Comparison of ENCODE assay signal across 22 cellular contexts in the genomic region with DNA sequence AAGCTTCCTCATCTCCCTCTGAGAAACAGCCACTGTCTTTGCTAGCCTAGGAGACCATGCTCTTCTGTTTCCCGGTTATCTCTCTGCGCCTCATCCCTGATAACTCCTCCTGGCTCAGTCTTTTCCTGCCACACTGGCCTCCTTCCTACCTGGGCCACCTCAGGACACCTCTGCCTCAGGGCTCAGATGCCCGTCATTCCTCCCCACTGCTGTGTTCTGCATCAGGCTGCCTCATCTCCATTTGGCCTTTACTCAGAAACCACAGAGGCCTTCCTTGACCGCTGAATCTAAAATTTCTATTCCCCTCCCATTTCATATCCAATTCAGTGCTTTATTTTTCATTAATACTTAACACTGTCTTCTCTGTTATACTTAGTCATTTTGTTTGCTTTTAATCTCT.
A peak's percentile ranks its signal among the peaks of the same experiment; 100 is the strongest.
DNase-seq lines count a peak whose midpoint lies in the region; ATAC-seq and TF ChIP-seq lines count a peak whose summit lies in the region.
"Had no signal": no experiment of that assay in that cellular context is flagged by ENCODE, and none has a peak within 500 bp of the region (broad histone marks: within the 10 kb centered on the region; RNA-seq: fewer than 3 reads in every experiment).

No MANE protein-coding gene starts in this region.

- no peak for ATAC-seq in T-cell (replicated peaks in 1 of 4)
- ATAC-seq: HCT116; natural killer cell treated with Interleukin-12 subunit alpha and Interleukin-12 subunit beta and Interleukin-15 and Interleukin-18, amount 100 ng/mL, for 72 hours; stimulated activated naive CD8-positive, alpha-beta T cell treated with anti-CD3 and anti-CD28 coated beads, Interleukin-15, amount 100 ng/mL, for 72 hours had no signal

- CTCF ChIA-PET in T-cell (lab: Charles Lee), result no interaction called here

- no peak overlapping the region for H2BK12ac ChIP-seq in trophoblast cell (ENCODE audit: low read length)

- no peak overlapping the region for H4K8ac ChIP-seq in trophoblast cell (ENCODE audit: low read depth, low read length)

- H3K79me2 ChIP-seq in trophoblast cell (ENCODE audit: control insufficient read depth, insufficient read depth, low read length, poor library complexity), result no peaks in the 10 kb centered on the region

- no peaks in the 10 kb centered on the region for H3K27me3 ChIP-seq in endodermal cell (ENCODE audit: control insufficient read depth, insufficient read depth, low read length, poor library complexity, severe bottlenecking)
- no peaks in the 10 kb centered on the region for H3K27me3 ChIP-seq in trophoblast cell (ENCODE audit: insufficient read depth, low read length)
- no peaks in the 10 kb centered on the region for H3K27me3 ChIP-seq in left ventricle myocardium inferior (ENCODE audit: low read depth)
- H3K27me3 ChIP-seq: esophagus squamous epithelium, tibial nerve had no signal

- H3K9me3 ChIP-seq in endodermal cell (ENCODE audit: control insufficient read depth, low read length) (no peaks in the 10 kb centered on the region), trophoblast cell (ENCODE audit: insufficient read depth, low read depth, low read length) (no peaks in the 10 kb centered on the region), left ventricle myocardium inferior (replicated peaks) (no peaks in the 10 kb centered on the region)
- H3K9me3 ChIP-seq: esophagus squamous epithelium, tibial nerve had no signal

- H2AK5ac ChIP-seq in trophoblast cell (ENCODE audit: low read length), result no peak overlapping the region

- H3K27ac ChIP-seq in endodermal cell (ENCODE audit: low read depth, low read length), result no peak overlapping the region
- H3K27ac ChIP-seq in trophoblast cell (ENCODE audit: low read depth, low read length), result peak overlapping the region; percentile 15
- no peak overlapping the region for H3K27ac ChIP-seq in left ventricle myocardium inferior (replicated peaks)
- H3K27ac ChIP-seq: esophagus squamous epithelium, tibial nerve had no signal

- no peak overlapping the region for H3K4me2 ChIP-seq in trophoblast cell (ENCODE audit: low read length)

- DNase-seq in ELF-1 (ENCODE audit: low read depth, low spot score), result peak; percentile 68
- peak; percentile 35 for DNase-seq in RPMI7951 (ENCODE audit: low read depth)
- DNase-seq in endodermal cell, result peak; percentile 48
- peak; percentile 85 to 87 for DNase-seq in trophoblast cell
- no peak for DNase-seq in NCI-H748 (lab: John Stamatoyannopoulos, UW; ENCODE audit: unreplicated experiment)
- no peak for DNase-seq in T-cell
- DNase-seq in left ventricle myocardium inferior, result no peak
- DNase-seq: activated CD4-positive, alpha-beta T cell treated with anti-CD3 and anti-CD28 coated beads, Interleukin-2, amount 50 U/mL, for 4 hours; CD4-positive, alpha-beta memory T cell; cerebellar nuclear complex; DMS53; effector CD4-positive, alpha-beta T cell; esophagus squamous epithelium; NCI-H1105; NCI-H526 treated with DMSO at 0.1 percent for 48 hours; SIG-M5; stimulated activated CD4-positive, alpha-beta T cell treated with anti-CD3 and anti-CD28 coated beads, Interleukin-4, amount 100 ng/mL, for 1 hour; stimulated activated naive CD8-positive, alpha-beta T cell treated with anti-CD3 and anti-CD28 coated beads, Interleukin-15, amount 100 ng/mL, for 72 hours had no signal

- POLR2A ChIA-PET in T-cell (lab: Charles Lee), result no interaction called here

- no peak overlapping the region for H4K91ac ChIP-seq in trophoblast cell (ENCODE audit: low read depth, low read length)

- H3K36me3 ChIP-seq in endodermal cell (ENCODE audit: control insufficient read depth, insufficient read depth, low read length) (peaks cover 41% of the 10 kb centered on the region), trophoblast cell (ENCODE audit: control insufficient read depth in 1 of 2, insufficient read depth in 2 of 2, low read length in 2 of 2) (peaks cover 0 to 4% of the 10 kb centered on the region in 2 experiments), left ventricle myocardium inferior (peaks cover 6% of the 10 kb centered on the region)

- H3K4me1 Mint-ChIP-seq in endodermal cell (peaks cover 25% of the 10 kb centered on the region), T-cell (peaks cover 3 to 4% (median 4%) of the 10 kb centered on the region in 3 donors)

- H3K4ac ChIP-seq in trophoblast cell (ENCODE audit: low read depth, low read length), result no peak overlapping the region

- no peak overlapping the region for H3K27ac Mint-ChIP-seq in endodermal cell
- no peak overlapping the region for H3K27ac Mint-ChIP-seq in T-cell
- H3K27ac Mint-ChIP-seq: T-helper 1 cell treated with Interleukin-12 subunit alpha and Interleukin-12 subunit beta and Interleukin-4 antibody, amounts not matched to agents 30 μg/mL and 1 μg/mL, for 36 hours had no signal

- no peak overlapping the region for H4K12ac ChIP-seq in trophoblast cell (ENCODE audit: low read depth, low read length)

- H3K18ac ChIP-seq in trophoblast cell (ENCODE audit: low read length), result no peak overlapping the region

- TF ChIP-seq CTCF in endodermal cell (conservative IDR thresholded peaks at IDR 0.05), result no peak
- TF ChIP-seq CTCF in left ventricle myocardium inferior (IDR thresholded peaks at IDR 0.05; ENCODE audit: borderline replicate concordance), result no peak

- no peak overlapping the region for H3K9ac ChIP-seq in endodermal cell (ENCODE audit: extremely low read depth, low read length, poor library complexity, severe bottlenecking)
- H3K9ac ChIP-seq in trophoblast cell (ENCODE audit: low read length), result no peak overlapping the region

- H2BK120ac ChIP-seq in trophoblast cell (ENCODE audit: insufficient read depth, low read length, poor library complexity), result no peak overlapping the region

- peaks cover 20% of the 10 kb centered on the region for H3K36me3 Mint-ChIP-seq in endodermal cell (ENCODE audit: low read depth)
- peaks cover 57% of the 10 kb centered on the region for H3K36me3 Mint-ChIP-seq in T-cell

- no peaks in the 10 kb centered on the region for H3K79me1 ChIP-seq in trophoblast cell (ENCODE audit: low read length)

- H3K27me3 Mint-ChIP-seq in endodermal cell (ENCODE audit: insufficient read depth) (no peaks in the 10 kb centered on the region), T-cell (no peaks in the 10 kb centered on the region)
- H3K27me3 Mint-ChIP-seq: CD4-positive, alpha-beta memory T cell; natural killer cell treated with Interleukin-12 subunit alpha and Interleukin-12 subunit beta and Interleukin-15 and Interleukin-18, amount 100 ng/mL, for 72 hours; stimulated activated naive CD8-positive, alpha-beta T cell treated with anti-CD3 and anti-CD28 coated beads, Interleukin-15, amount 100 ng/mL, for 72 hours had no signal

- H3K4me1 ChIP-seq in endodermal cell (ENCODE audit: control insufficient read depth, insufficient read depth, low read length), result peaks cover 14% of the 10 kb centered on the region
- peaks cover 8 to 16% of the 10 kb centered on the region in 2 experiments for H3K4me1 ChIP-seq in trophoblast cell (ENCODE audit: control insufficient read depth in 1 of 2, insufficient read depth in 2 of 2, low read length in 2 of 2)
- no peaks in the 10 kb centered on the region for H3K4me1 ChIP-seq in left ventricle myocardium inferior
- H3K4me1 ChIP-seq: esophagus squamous epithelium had no signal

- H2AFZ ChIP-seq in trophoblast cell (ENCODE audit: insufficient read depth, low read length, poor library complexity), result no peak overlapping the region

- WGBS in endodermal cell (ENCODE audit: insufficient coverage in 1 of 2, insufficient read length in 1 of 2), 2 experiments, result 89 to 100% methylated on average over 4 of the region's 4 CpGs
- no CpG with 5 or more reads among the region's 4 CpGs for WGBS in trophoblast cell (ENCODE audit: extremely low coverage, insufficient coverage, insufficient read length)

- H2BK5ac ChIP-seq in trophoblast cell (ENCODE audit: low read depth, low read length, poor library complexity), result peak overlapping the region; percentile 52

- no peak overlapping the region for H3K23ac ChIP-seq in trophoblast cell (ENCODE audit: low read length)

- no peak overlapping the region for H3K4me3 Mint-ChIP-seq in endodermal cell
- no peak overlapping the region for H3K4me3 Mint-ChIP-seq in T-cell
- H3K4me3 Mint-ChIP-seq: CD4-positive, alpha-beta memory T cell; natural killer cell treated with Interleukin-12 subunit alpha and Interleukin-12 subunit beta and Interleukin-15 and Interleukin-18, amount 100 ng/mL, for 72 hours; stimulated activated naive CD8-positive, alpha-beta T cell treated with anti-CD3 and anti-CD28 coated beads, Interleukin-15, amount 100 ng/mL, for 72 hours; T-helper 1 cell treated with Interleukin-12 subunit alpha and Interleukin-12 subunit beta and Interleukin-4 antibody, amounts not matched to agents 30 μg/mL and 1 μg/mL, for 36 hours had no signal

- H3K4me3 ChIP-seq in endodermal cell (ENCODE audit: low read length) (no peak overlapping the region), trophoblast cell (ENCODE audit: low read depth, low read length) (no peak overlapping the region), left ventricle myocardium inferior (no peak overlapping the region)
- H3K4me3 ChIP-seq: esophagus squamous epithelium, tibial nerve had no signal

- H3K9me3 Mint-ChIP-seq in endodermal cell, result no peaks in the 10 kb centered on the region
- H3K9me3 Mint-ChIP-seq in T-cell, result no peaks in the 10 kb centered on the region
- H3K9me3 Mint-ChIP-seq: natural killer cell treated with Interleukin-12 subunit alpha and Interleukin-12 subunit beta and Interleukin-15 and Interleukin-18, amount 100 ng/mL, for 72 hours; stimulated activated naive CD8-positive, alpha-beta T cell treated with anti-CD3 and anti-CD28 coated beads, Interleukin-15, amount 100 ng/mL, for 72 hours; T-helper 1 cell treated with Interleukin-12 subunit alpha and Interleukin-12 subunit beta and Interleukin-4 antibody, amounts not matched to agents 30 μg/mL and 1 μg/mL, for 36 hours had no signal

- intact Hi-C loops in left ventricle myocardium inferior (cut with micrococcal nuclease), result no loop called here

- no peak overlapping the region for H3K14ac ChIP-seq in trophoblast cell (ENCODE audit: low read length)

Comparison
In these comparisons a context has a peak if more than half of its experiments do, and no peak if none do; other contexts are left out.
1. DNase-seq: peak in ELF-1 (single experiment), RPMI7951 (single experiment), endodermal cell (single experiment) and trophoblast cell (2 of 2); none in NCI-H748 (single experiment), T-cell (0 of 34) and left ventricle myocardium inferior (single experiment).